ENCODE assay signal across 1 cellular context in the genomic region with DNA sequence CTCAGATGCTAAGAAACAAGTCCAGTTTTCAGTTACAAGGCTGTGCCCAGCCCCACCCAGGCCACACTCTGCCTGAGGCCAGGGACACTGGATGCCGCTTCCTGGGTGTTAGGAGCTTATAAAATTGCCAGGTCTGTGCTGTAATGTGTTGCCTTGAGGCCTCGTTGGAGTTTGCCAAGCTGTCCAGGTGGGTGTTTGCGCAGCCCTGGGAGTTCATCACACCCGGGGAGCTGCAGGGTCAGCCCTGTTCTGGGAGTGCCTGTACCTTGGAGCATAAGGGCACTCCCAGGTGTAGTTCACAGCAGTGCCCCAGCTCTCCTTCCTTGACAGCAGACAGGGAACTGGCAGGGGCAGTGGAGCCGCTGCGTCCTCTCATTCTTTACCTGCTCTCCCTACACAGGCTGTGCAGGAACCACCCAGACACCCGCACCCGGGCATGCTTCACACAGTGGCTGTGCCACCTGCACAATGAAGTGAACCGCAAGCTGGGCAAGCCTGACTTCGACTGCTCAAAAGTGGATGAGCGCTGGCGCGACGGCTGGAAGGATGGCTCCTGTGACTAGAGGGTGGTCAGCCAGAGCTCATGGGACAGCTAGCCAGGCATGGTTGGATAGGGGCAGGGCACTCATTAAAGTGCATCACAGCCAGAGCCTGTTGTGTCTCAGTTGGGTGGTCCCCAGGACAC.
TF ChIP-seq lines count a peak whose summit lies in the region.

No MANE protein-coding gene starts in this region.

TF ChIP-seq in neural cell, 6 proteins besides CTCF, POLR2A, EP300 and RAD21 (continued from another document):
- TF ChIP-seq, protein P1, sequence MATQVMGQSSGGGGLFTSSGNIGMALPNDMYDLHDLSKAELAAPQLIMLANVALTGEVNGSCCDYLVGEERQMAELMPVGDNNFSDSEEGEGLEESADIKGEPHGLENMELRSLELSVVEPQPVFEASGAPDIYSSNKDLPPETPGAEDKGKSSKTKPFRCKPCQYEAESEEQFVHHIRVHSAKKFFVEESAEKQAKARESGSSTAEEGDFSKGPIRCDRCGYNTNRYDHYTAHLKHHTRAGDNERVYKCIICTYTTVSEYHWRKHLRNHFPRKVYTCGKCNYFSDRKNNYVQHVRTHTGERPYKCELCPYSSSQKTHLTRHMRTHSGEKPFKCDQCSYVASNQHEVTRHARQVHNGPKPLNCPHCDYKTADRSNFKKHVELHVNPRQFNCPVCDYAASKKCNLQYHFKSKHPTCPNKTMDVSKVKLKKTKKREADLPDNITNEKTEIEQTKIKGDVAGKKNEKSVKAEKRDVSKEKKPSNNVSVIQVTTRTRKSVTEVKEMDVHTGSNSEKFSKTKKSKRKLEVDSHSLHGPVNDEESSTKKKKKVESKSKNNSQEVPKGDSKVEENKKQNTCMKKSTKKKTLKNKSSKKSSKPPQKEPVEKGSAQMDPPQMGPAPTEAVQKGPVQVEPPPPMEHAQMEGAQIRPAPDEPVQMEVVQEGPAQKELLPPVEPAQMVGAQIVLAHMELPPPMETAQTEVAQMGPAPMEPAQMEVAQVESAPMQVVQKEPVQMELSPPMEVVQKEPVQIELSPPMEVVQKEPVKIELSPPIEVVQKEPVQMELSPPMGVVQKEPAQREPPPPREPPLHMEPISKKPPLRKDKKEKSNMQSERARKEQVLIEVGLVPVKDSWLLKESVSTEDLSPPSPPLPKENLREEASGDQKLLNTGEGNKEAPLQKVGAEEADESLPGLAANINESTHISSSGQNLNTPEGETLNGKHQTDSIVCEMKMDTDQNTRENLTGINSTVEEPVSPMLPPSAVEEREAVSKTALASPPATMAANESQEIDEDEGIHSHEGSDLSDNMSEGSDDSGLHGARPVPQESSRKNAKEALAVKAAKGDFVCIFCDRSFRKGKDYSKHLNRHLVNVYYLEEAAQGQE (IDR thresholded peaks at IDR 0.05; ENCODE audit: borderline replicate concordance): no peak
- TF ChIP-seq POLR2AphosphoS5 (IDR thresholded peaks at IDR 0.05) (no peak), SMC3 (conservative IDR thresholded peaks at IDR 0.05; ENCODE audit: poor library complexity) (no peak), EZH2 (IDR thresholded peaks at IDR 0.05; ENCODE audit: borderline replicate concordance, insufficient read depth, low read length, poor library complexity, severe bottlenecking) (no peak)
